In genomic region chr10:131587976-131588680, GRCh38 we compare ENCODE assay signal across 27 cellular contexts.
"Had no signal": no experiment of that assay in that cellular context is flagged by ENCODE, and none has a peak within 500 bp of the region (broad histone marks: within the 10 kb centered on the region; RNA-seq: fewer than 3 reads in every experiment).

No MANE protein-coding gene starts in this region.

- H3K36me3 Mint-ChIP-seq: natural killer cell; neural progenitor cell; stimulated activated effector memory CD8-positive, alpha-beta T cell treated with anti-CD3 and anti-CD28 coated beads, Interleukin-12 subunit alpha, Interleukin-12 subunit beta, amount 100 ng/mL, for 72 hours; stimulated activated naive B cell treated with anti-CD40 and anti-IgM and Interleukin-4, amounts not matched to agents 10 μg/mL and 1 μg/mL and 100 μg/mL, for 72 hours had no signal

- ATAC-seq: natural killer cell; pancreas; psoas muscle; right cardiac atrium; right lobe of liver; stimulated activated effector memory CD8-positive, alpha-beta T cell treated with anti-CD3 and anti-CD28 coated beads, Interleukin-12 subunit alpha, Interleukin-12 subunit beta, amount 100 ng/mL, for 72 hours; stimulated activated naive B cell treated with anti-CD40 and anti-IgM and Interleukin-4, amounts not matched to agents 10 μg/mL and 1 μg/mL and 100 μg/mL, for 72 hours had no signal

- H3K4me3 Mint-ChIP-seq: natural killer cell; nephron; neural progenitor cell; stimulated activated effector memory CD8-positive, alpha-beta T cell treated with anti-CD3 and anti-CD28 coated beads, Interleukin-12 subunit alpha, Interleukin-12 subunit beta, amount 100 ng/mL, for 72 hours; stimulated activated naive B cell treated with anti-CD40 and anti-IgM and Interleukin-4, amounts not matched to agents 10 μg/mL and 1 μg/mL and 100 μg/mL, for 72 hours; stimulated activated naive CD8-positive, alpha-beta T cell treated with anti-CD3 and anti-CD28 coated beads, Interleukin-15, Interleukin-2, amounts not matched to agents 100 ng/mL and 50 ng/mL, for 24 hours had no signal

- H3K27me3 Mint-ChIP-seq: progenitor cell of endocrine pancreas; stimulated activated naive CD8-positive, alpha-beta T cell treated with anti-CD3 and anti-CD28 coated beads, Interleukin-15, Interleukin-2, amounts not matched to agents 100 ng/mL and 50 ng/mL, for 24 hours had no signal

- DNase-seq: natural killer cell; nucleus accumbens; pancreas; psoas muscle; sigmoid colon; small intestine; stimulated activated CD4-positive, alpha-beta T cell treated with anti-CD3 and anti-CD28 coated beads, Interleukin-15, amount 100 ng/mL, for 24 hours; stimulated activated CD4-positive, alpha-beta T cell treated with anti-CD3 and anti-CD28 coated beads, Interleukin-2, amount 100 ng/mL, for 24 hours; stimulated activated CD4-positive, alpha-beta T cell treated with anti-CD3 and anti-CD28 coated beads, Interleukin-2, amount 100 ng/mL, for 48 hours; stimulated activated CD4-positive, alpha-beta T cell treated with anti-CD3 and anti-CD28 coated beads, Interleukin-4, amount 100 ng/mL, for 24 hours; stimulated activated naive B cell treated with anti-CD40 and anti-IgM and Interleukin-4, amounts not matched to agents 10 μg/mL and 1 μg/mL and 100 μg/mL, for 72 hours; stimulated activated naive CD4-positive, alpha-beta T cell treated with Interleukin-2 at 50 U/mL for 16 hours; stomach; thyroid gland; trophoblast cell; upper lobe of left lung had no signal

- H3K9me3 ChIP-seq: neutrophil, pancreas, psoas muscle, right lobe of liver, sigmoid colon, thoracic aorta, thyroid gland, upper lobe of left lung, vagina had no signal

- H3K9me3 Mint-ChIP-seq: stimulated activated naive CD8-positive, alpha-beta T cell treated with anti-CD3 and anti-CD28 coated beads, Interleukin-15, Interleukin-2, amounts not matched to agents 100 ng/mL and 50 ng/mL, for 24 hours had no signal

- H3K4me1 ChIP-seq: neural progenitor cell, pancreas, psoas muscle, right lobe of liver, sigmoid colon, stomach, thyroid gland, tibial nerve, upper lobe of left lung, vagina had no signal

- H3K27me3 ChIP-seq: neural progenitor cell, neutrophil, pancreas, right lobe of liver, sigmoid colon, stomach, thyroid gland, tibial nerve, upper lobe of left lung, vagina had no signal

- H3K27ac Mint-ChIP-seq: natural killer cell; nephron; progenitor cell of endocrine pancreas; stimulated activated effector memory CD8-positive, alpha-beta T cell treated with anti-CD3 and anti-CD28 coated beads, Interleukin-12 subunit alpha, Interleukin-12 subunit beta, amount 100 ng/mL, for 72 hours; stimulated activated naive B cell treated with anti-CD40 and anti-IgM and Interleukin-4, amounts not matched to agents 10 μg/mL and 1 μg/mL and 100 μg/mL, for 72 hours; stimulated activated naive CD8-positive, alpha-beta T cell treated with anti-CD3 and anti-CD28 coated beads, Interleukin-15, Interleukin-2, amounts not matched to agents 100 ng/mL and 50 ng/mL, for 24 hours had no signal

- H3K4me1 Mint-ChIP-seq: natural killer cell; nephron; neural progenitor cell; stimulated activated effector memory CD8-positive, alpha-beta T cell treated with anti-CD3 and anti-CD28 coated beads, Interleukin-12 subunit alpha, Interleukin-12 subunit beta, amount 100 ng/mL, for 72 hours had no signal

- H3K4me3 ChIP-seq: neural progenitor cell, pancreas, psoas muscle, right lobe of liver, sigmoid colon, stomach, thoracic aorta, thyroid gland, tibial nerve, upper lobe of left lung, vagina had no signal

- H3K36me3 ChIP-seq: neural progenitor cell, neutrophil, pancreas, right lobe of liver, sigmoid colon, stomach, thoracic aorta, thyroid gland, tibial nerve, upper lobe of left lung, vagina had no signal

- H3K27ac ChIP-seq: neural progenitor cell, neutrophil, pancreas, psoas muscle, right lobe of liver, sigmoid colon, stomach, thoracic aorta, thyroid gland, tibial nerve, upper lobe of left lung, vagina had no signal
